Comparison of ENCODE assay signal across 1 cellular context in genomic region chr17:74860229-74860998, GRCh38.
TF ChIP-seq lines count a peak whose summit lies in the region.

No MANE protein-coding gene starts in this region.

TF ChIP-seq in H1, 55 proteins besides CTCF, POLR2A, EP300 and RAD21 (continued from another document):
- TF ChIP-seq RNF2 (IDR thresholded peaks at IDR 0.05; ENCODE audit: borderline replicate concordance, low read depth, low read length, missing control alignments, poor library complexity, severe bottlenecking) (peak; percentile 52), EZH2 (IDR thresholded peaks at IDR 0.05; ENCODE audit: low read depth, low read length, severe bottlenecking) (peak; percentile 91), RBBP5 (IDR thresholded peaks at IDR 0.05; ENCODE audit: borderline replicate concordance, low read depth, low read length) (no peak), BCL11A (IDR thresholded peaks at IDR 0.05; ENCODE audit: low read depth in 2 of 2, low read length in 2 of 2) (no peak), KDM4A (IDR thresholded peaks at IDR 0.05; ENCODE audit: low read depth, low read length, severe bottlenecking) (peak; percentile 31)
TF ChIP-seq in H1: peak in this region for 4.
